Comparison of ENCODE assay signal across 21 cellular contexts in genomic region chrX:19642517-19643109, GRCh38.
A peak's percentile ranks its signal among the peaks of the same experiment; 100 is the strongest.
DNase-seq lines count a peak whose midpoint lies in the region; ATAC-seq, FAIRE-seq and TF ChIP-seq lines count a peak whose summit lies in the region.
"Had no signal": no experiment of that assay in that cellular context is flagged by ENCODE, and none has a peak within 500 bp of the region (broad histone marks: within the 10 kb centered on the region; RNA-seq: fewer than 3 reads in every experiment).

No MANE protein-coding gene starts in this region.

- no peaks in the 10 kb centered on the region for H3K27me3 ChIP-seq in Karpas-422 (ENCODE audit: low read length)
- H3K27me3 ChIP-seq: esophagus muscularis mucosa had no signal

- POLR2A ChIA-PET in activated naive CD8-positive, alpha-beta T cell treated with anti-CD3 and anti-CD28 coated beads, Interleukin-2, amount 10 ng/mL, durations not matched to agents 7 days and 5 days (lab: Charles Lee): interaction anchor here (1.0 kb wide), 1 partner anchor 40 kb away, joined by 4 read pairs; no protein-coding TSS in a partner anchor

- no peaks in the 10 kb centered on the region for H3K27me3 Mint-ChIP-seq in activated T-cell treated with anti-CD3 and anti-CD28 coated beads, Interleukin-2, amount 50 U/mL, for 4 hours (ENCODE audit: low read depth)
- no peaks in the 10 kb centered on the region for H3K27me3 Mint-ChIP-seq in activated naive CD8-positive, alpha-beta T cell treated with anti-CD3 and anti-CD28 coated beads, Interleukin-2, amount 10 ng/mL, durations not matched to agents 7 days and 5 days
- no peaks in the 10 kb centered on the region for H3K27me3 Mint-ChIP-seq in stimulated activated naive CD8-positive, alpha-beta T cell treated with anti-CD3 and anti-CD28 coated beads, Interleukin-15, Interleukin-2, amounts not matched to agents 100 ng/mL and 50 ng/mL, for 24 hours

- H3K36me3 ChIP-seq in Karpas-422 (ENCODE audit: insufficient read depth, low read length) (no peaks in the 10 kb centered on the region), kidney (ENCODE audit: control insufficient read depth in 1 of 2, insufficient read depth in 2 of 2, low read length in 2 of 2) (no peaks in the 10 kb centered on the region)
- H3K36me3 ChIP-seq: esophagus muscularis mucosa, WERI-Rb-1 had no signal

- H2AFZ ChIP-seq in Karpas-422 (ENCODE audit: low read length): no peak overlapping the region

- H3K4me3 ChIP-seq in Karpas-422 (ENCODE audit: low read length) (no peak overlapping the region), kidney (ENCODE audit: low read length in 2 of 2) (no peak overlapping the region)
- H3K4me3 ChIP-seq: esophagus muscularis mucosa, K562 had no signal

- TF ChIP-seq CTCF in kidney (IDR thresholded peaks at IDR 0.05; ENCODE audit: borderline replicate concordance, extremely low read depth, insufficient read depth): no peak

- no peak for FAIRE-seq in kidney (lab: Jason Lieb, UNC)
- FAIRE-seq: GM19239, K562 had no signal

- no peak overlapping the region for H3K9ac ChIP-seq in Karpas-422 (ENCODE audit: low read length)
- H3K9ac ChIP-seq in kidney (ENCODE audit: low read length in 2 of 2): no peak overlapping the region

- H3K9me3 Mint-ChIP-seq in activated T-cell treated with anti-CD3 and anti-CD28 coated beads, Interleukin-2, amount 50 U/mL, for 4 hours: no peaks in the 10 kb centered on the region
- H3K9me3 Mint-ChIP-seq in activated naive CD8-positive, alpha-beta T cell treated with anti-CD3 and anti-CD28 coated beads, Interleukin-2, amount 10 ng/mL, durations not matched to agents 7 days and 5 days: no peaks in the 10 kb centered on the region
- no peaks in the 10 kb centered on the region for H3K9me3 Mint-ChIP-seq in stimulated activated naive CD8-positive, alpha-beta T cell treated with anti-CD3 and anti-CD28 coated beads, Interleukin-15, Interleukin-2, amounts not matched to agents 100 ng/mL and 50 ng/mL, for 24 hours

- no peaks in the 10 kb centered on the region for H3K79me2 ChIP-seq in Karpas-422 (ENCODE audit: low read length)

- no peaks in the 10 kb centered on the region for H3K9me3 ChIP-seq in Karpas-422 (ENCODE audit: low read length)
- no peaks in the 10 kb centered on the region for H3K9me3 ChIP-seq in kidney (ENCODE audit: control insufficient read depth in 1 of 2, low read length in 2 of 2)
- H3K9me3 ChIP-seq: esophagus muscularis mucosa had no signal

- no peak overlapping the region for H3K4me3 Mint-ChIP-seq in activated T-cell treated with anti-CD3 and anti-CD28 coated beads, Interleukin-2, amount 50 U/mL, for 4 hours
- no peak overlapping the region for H3K4me3 Mint-ChIP-seq in activated naive CD8-positive, alpha-beta T cell treated with anti-CD3 and anti-CD28 coated beads, Interleukin-2, amount 10 ng/mL, durations not matched to agents 7 days and 5 days
- no peak overlapping the region for H3K4me3 Mint-ChIP-seq in stimulated activated naive CD8-positive, alpha-beta T cell treated with anti-CD3 and anti-CD28 coated beads, Interleukin-15, Interleukin-2, amounts not matched to agents 100 ng/mL and 50 ng/mL, for 24 hours

- H3K27ac Mint-ChIP-seq in activated naive CD8-positive, alpha-beta T cell treated with anti-CD3 and anti-CD28 coated beads, Interleukin-2, amount 10 ng/mL, durations not matched to agents 7 days and 5 days: peak overlapping the region; percentile 21
- H3K27ac Mint-ChIP-seq in stimulated activated naive CD8-positive, alpha-beta T cell treated with anti-CD3 and anti-CD28 coated beads, Interleukin-15, Interleukin-2, amounts not matched to agents 100 ng/mL and 50 ng/mL, for 24 hours: peak overlapping the region; percentile 74

- no peak overlapping the region for H3K4me2 ChIP-seq in Karpas-422 (ENCODE audit: low read depth, low read length, poor library complexity, severe bottlenecking)

- ATAC-seq in activated T-cell treated with anti-CD3 and anti-CD28 coated beads, Interleukin-2, amount 50 U/mL, for 4 hours: peak; percentile 48 to 74
- ATAC-seq in activated naive CD8-positive, alpha-beta T cell treated with anti-CD3 and anti-CD28 coated beads, Interleukin-2, amount 10 ng/mL, durations not matched to agents 7 days and 5 days (ENCODE audit: low read depth): no peak
- ATAC-seq: K562, left colon had no signal

- DNase-seq in activated T-cell treated with anti-CD3 and anti-CD28 coated beads, Interleukin-2, amount 50 U/mL, for 4 hours: no peak
- DNase-seq in activated T-cell treated with anti-CD3 and anti-CD28 coated beads for 4 hours (no peak), Karpas-422 (no peak), kidney (no peak), NCI-H146 treated with DMSO at 0.1 percent for 48 hours (lab: John Stamatoyannopoulos, UW; ENCODE audit: unreplicated experiment) (no peak), substantia nigra (lab: John Stamatoyannopoulos, UW) (no peak)
- no peak for DNase-seq in activated naive CD8-positive, alpha-beta T cell treated with anti-CD3 and anti-CD28 coated beads, Interleukin-2, amount 10 ng/mL, durations not matched to agents 7 days and 5 days
- DNase-seq: amygdala; caudate nucleus; EL; HCEC 1CT; left colon; NCI-H2029; occipital lobe; stimulated activated CD4-positive, alpha-beta T cell treated with anti-CD3 and anti-CD28 coated beads, Interleukin-12 subunit alpha, Interleukin-12 subunit beta, amount 100 ng/mL, for 4 hours; trophoblast cell; WERI-Rb-1 had no signal

- H3K4me1 Mint-ChIP-seq in activated T-cell treated with anti-CD3 and anti-CD28 coated beads, Interleukin-2, amount 50 U/mL, for 4 hours (ENCODE audit: low read depth): peaks cover 37% of the 10 kb centered on the region
- H3K4me1 Mint-ChIP-seq in activated naive CD8-positive, alpha-beta T cell treated with anti-CD3 and anti-CD28 coated beads, Interleukin-2, amount 10 ng/mL, durations not matched to agents 7 days and 5 days: peaks cover 12% of the 10 kb centered on the region
- H3K4me1 Mint-ChIP-seq in stimulated activated naive CD8-positive, alpha-beta T cell treated with anti-CD3 and anti-CD28 coated beads, Interleukin-15, Interleukin-2, amounts not matched to agents 100 ng/mL and 50 ng/mL, for 24 hours (ENCODE audit: low read depth): peaks cover 22% of the 10 kb centered on the region

- peak overlapping the region; percentile 39 for H3K27ac ChIP-seq in Karpas-422 (ENCODE audit: low read length)
- no peak overlapping the region for H3K27ac ChIP-seq in kidney (ENCODE audit: low read depth in 2 of 2, low read length in 2 of 2)
- H3K27ac ChIP-seq in substantia nigra (ENCODE audit: low read depth, low read length, poor library complexity, severe bottlenecking): no peak overlapping the region
- H3K27ac ChIP-seq: esophagus muscularis mucosa, WERI-Rb-1 had no signal

- H3K4me1 ChIP-seq in Karpas-422 (ENCODE audit: low read length) (peaks cover 55% of the 10 kb centered on the region), kidney (ENCODE audit: control insufficient read depth in 1 of 2, insufficient read depth in 1 of 2, low read depth in 1 of 2, low read length in 2 of 2) (no peaks in the 10 kb centered on the region)
- H3K4me1 ChIP-seq: esophagus muscularis mucosa had no signal

- peaks cover 12% of the 10 kb centered on the region for H3K36me3 Mint-ChIP-seq in activated T-cell treated with anti-CD3 and anti-CD28 coated beads, Interleukin-2, amount 50 U/mL, for 4 hours (ENCODE audit: insufficient read depth)
- peaks cover 11% of the 10 kb centered on the region for H3K36me3 Mint-ChIP-seq in activated naive CD8-positive, alpha-beta T cell treated with anti-CD3 and anti-CD28 coated beads, Interleukin-2, amount 10 ng/mL, durations not matched to agents 7 days and 5 days
- H3K36me3 Mint-ChIP-seq in stimulated activated naive CD8-positive, alpha-beta T cell treated with anti-CD3 and anti-CD28 coated beads, Interleukin-15, Interleukin-2, amounts not matched to agents 100 ng/mL and 50 ng/mL, for 24 hours (ENCODE audit: low read depth): peaks cover 19% of the 10 kb centered on the region

- no peaks in the 10 kb centered on the region for H4K20me1 ChIP-seq in Karpas-422 (ENCODE audit: insufficient read depth, low read depth, low read length)

- intact Hi-C loops in kidney (cut with DNase I): no loop called here

- no peaks in the 10 kb centered on the region for H3K9me2 ChIP-seq in Karpas-422 (replicated peaks; ENCODE audit: insufficient read depth, low read length)
